1 cellular context compared by ENCODE assay signal in the genomic region with DNA sequence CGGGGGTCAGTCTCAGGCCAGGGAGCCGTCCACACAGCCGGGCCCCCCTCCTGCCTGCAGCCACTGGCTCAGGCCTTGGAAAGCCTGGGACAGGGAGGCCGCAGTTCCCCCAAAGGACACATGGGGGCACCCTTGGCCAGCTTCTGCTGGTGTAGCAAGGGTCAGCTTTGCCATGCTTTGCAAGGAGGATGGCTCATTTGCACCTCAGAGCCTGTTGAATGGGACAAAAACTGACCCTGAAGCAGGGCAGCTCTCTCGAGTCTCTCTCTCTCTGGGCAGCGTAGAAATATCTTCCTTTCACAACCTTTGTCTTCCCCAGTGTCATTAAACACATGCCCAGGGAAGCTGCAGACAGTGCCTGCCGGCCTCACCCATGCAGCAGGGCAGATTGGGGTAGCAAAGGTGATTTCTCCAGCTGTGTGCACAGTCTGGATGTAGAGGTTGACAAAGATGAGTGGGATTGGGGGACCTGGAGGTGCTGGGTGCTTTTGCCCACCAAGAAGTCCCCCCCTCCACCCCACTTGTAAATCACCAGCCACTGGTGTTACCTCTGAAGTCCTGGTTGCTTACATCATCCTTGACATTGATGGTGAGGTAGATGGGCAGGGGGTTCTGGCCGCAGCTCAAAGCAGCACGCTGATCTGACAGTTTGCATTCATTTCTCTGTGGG.
TF ChIP-seq lines count a peak whose summit lies in the region.

No MANE protein-coding gene starts in this region.

TF ChIP-seq in GM12878, 131 proteins besides CTCF, POLR2A, EP300 and RAD21 (continued from another document):
- TF ChIP-seq POU2F2 (IDR thresholded peaks at IDR 0.05; ENCODE audit: borderline replicate concordance, low read depth, low read length) (peak; percentile 68; the same call in 1 of the 3 replicates), RB1 (IDR thresholded peaks at IDR 0.05; ENCODE audit: borderline replicate concordance) (peak; percentile 53; the same call in 1 of the 2 replicates), ZNF592 (IDR thresholded peaks at IDR 0.05) (0 out of 2 replicates have a peak, but pooled peaks have one; percentile 44), ETV6 (conservative IDR thresholded peaks at IDR 0.05 in 1 of 2, IDR thresholded peaks at IDR 0.05 in 1 of 2; ENCODE audit: borderline replicate concordance in 1 of 2, low read depth in 1 of 2) (0 out of 4 replicates have a peak, but pooled peaks of 1 of the 2 experiments have one; percentile 13), SMC3 (IDR thresholded peaks at IDR 0.05; ENCODE audit: borderline replicate concordance, low read length) (peak; percentile 99), MYB (IDR thresholded peaks at IDR 0.05; ENCODE audit: borderline replicate concordance, low read depth, low read length) (0 out of 2 replicates have a peak, but pooled peaks have one; percentile 27), YY1 (IDR thresholded peaks at IDR 0.05; ENCODE audit: low read depth, low read length) (peak; percentile 76)
TF ChIP-seq in GM12878: peak in this region for 13.
